13 cellular contexts compared by ENCODE assay signal in genomic region chr14:59406454-59407245, GRCh38. TPM values are rescaled to one million over a fixed set of nuclear protein-coding genes. Genes with fewer than 3 reads are reported as not detected.
DNase-seq lines count a peak whose midpoint lies in the region; ATAC-seq and TF ChIP-seq lines count a peak whose summit lies in the region.
"Had no signal": no experiment of that assay in that cellular context is flagged by ENCODE, and none has a peak within 500 bp of the region (broad histone marks: within the 10 kb centered on the region; RNA-seq: fewer than 3 reads in every experiment).

No MANE protein-coding gene starts in this region.

- 0% methylated on average over 1 of the region's 6 CpGs; no CpG with 5 or more reads in 1 of the 2 experiments for WGBS in IMR-90 (ENCODE audit: extremely low coverage in 2 of 2, insufficient read length in 1 of 2), 2 experiments

- TF ChIP-seq RAD21 in IMR-90 (IDR thresholded peaks at IDR 0.05; ENCODE audit: low read length): no peak

- peak overlapping the region; percentile 77 for H3K4me2 ChIP-seq in IMR-90 (ENCODE audit: low read depth, low read length)
- H3K4me2 ChIP-seq in skeletal muscle satellite cell (ENCODE audit: low read length): peak overlapping the region; percentile 64

- peak overlapping the region; percentile 36; the same call in 1 of the 2 replicates for H3K23ac ChIP-seq in IMR-90 (ENCODE audit: low read depth, low read length)

- H2BK5ac ChIP-seq in IMR-90 (ENCODE audit: low read depth, low read length, poor library complexity, severe bottlenecking): peak overlapping the region; percentile 89

- TF ChIP-seq POLR2A in IMR-90 (IDR thresholded peaks at IDR 0.05; ENCODE audit: low read depth, low read length): no peak

- 0 out of 3 replicates have a peak overlapping the region, but pooled peaks have one; percentile 34 for H2BK15ac ChIP-seq in IMR-90 (ENCODE audit: low read depth, low read length)

- peak overlapping the region; percentile 72 for H2AFZ ChIP-seq in IMR-90 (replicated peaks; ENCODE audit: low read length, poor library complexity)

- H3K4me1 ChIP-seq in IMR-90 (ENCODE audit: control insufficient read depth, insufficient read depth, low read length): peaks cover 8% of the 10 kb centered on the region
- peaks cover 17% of the 10 kb centered on the region for H3K4me1 ChIP-seq in skeletal muscle satellite cell (ENCODE audit: control insufficient read depth, insufficient read depth, low read length)

- peak overlapping the region; percentile 35; the same call in 1 of the 2 replicates for H3K56ac ChIP-seq in IMR-90 (ENCODE audit: extremely low read depth, insufficient read depth, low read length)

- H3K27ac ChIP-seq in IMR-90 (ENCODE audit: insufficient read depth, low read length): peak overlapping the region; percentile 43

- peak overlapping the region; percentile 15; the same call in 1 of the 2 replicates for H4K5ac ChIP-seq in IMR-90 (ENCODE audit: low read depth, low read length)

- H2BK20ac ChIP-seq in IMR-90 (ENCODE audit: low read depth, low read length): peak overlapping the region; percentile 58; the same call in 1 of the 2 replicates

- no peaks in the 10 kb centered on the region for H3K36me3 ChIP-seq in IMR-90 (ENCODE audit: control insufficient read depth, insufficient read depth, low read length)
- H3K36me3 ChIP-seq in skeletal muscle satellite cell (ENCODE audit: insufficient read depth, low read length): no peaks in the 10 kb centered on the region

- H3K9ac ChIP-seq in IMR-90 (ENCODE audit: low read depth, low read length) (no peak overlapping the region; the same call in 1 of the 2 replicates), skeletal muscle satellite cell (ENCODE audit: low read depth, low read length) (peak overlapping the region; percentile 68)

- H4K8ac ChIP-seq in IMR-90 (ENCODE audit: low read depth in 2 of 2, low read length in 2 of 2): peak overlapping the region in 1 of 2 experiments; percentile 52; a peak in 1 of 4 replicates

- no TSS peak for BruUV-seq in IMR-90 (replicated peaks; lab: Mats Ljungman, UMichigan)

- intact Hi-C loops in IMR-90 (cut with micrococcal nuclease): no loop called here

- CTCF ChIA-PET in IMR-90 (lab: Yijun Ruan, JAX): interaction anchor here (0.5 to 1.2 kb wide), 4 partner anchors 17 to 205 kb away, joined by 3 read pairs; no protein-coding TSS in a partner anchor

- peak overlapping the region; percentile 54 for H2BK120ac ChIP-seq in IMR-90 (ENCODE audit: low read depth, low read length)

- peak; percentile 59 for DNase-seq in IMR-90
- DNase-seq in cardiac fibroblast (ENCODE audit: low read depth in 2 of 2): peak; percentile 53 to 91
- DNase-seq in hepatic stellate cell (ENCODE audit: low spot score): peak; percentile 44
- DNase-seq in NCI-H1417 (lab: John Stamatoyannopoulos, UW): no peak
- no peak for DNase-seq in ACHN
- DNase-seq: activated CD4-positive, CD25-positive, alpha-beta regulatory T cell treated with anti-CD3 and anti-CD28 coated beads, Interleukin-2, amount 50 U/mL, for 72 hours; activated gamma-delta T cell; NCI-H2081; stimulated activated naive CD4-positive, alpha-beta T cell treated with Interleukin-2 at 50 U/mL for 16 hours had no signal

- H3K18ac ChIP-seq in IMR-90 (ENCODE audit: low read depth, low read length): peak overlapping the region; percentile 87

- H4K20me1 ChIP-seq in IMR-90 (ENCODE audit: insufficient read depth, low read length): no peaks in the 10 kb centered on the region; the same call in 1 of the 2 replicates

- no peak for TF ChIP-seq CTCF in IMR-90 (conservative IDR thresholded peaks at IDR 0.05; ENCODE audit: low read depth, low read length)
- TF ChIP-seq CTCF in cardiac fibroblast (IDR thresholded peaks at IDR 0.05; ENCODE audit: low read depth, low read length): no peak

- no peak overlapping the region for H2AK5ac ChIP-seq in IMR-90 (ENCODE audit: low read depth, low read length)

- dilution Hi-C loops in IMR-90 (cut with HindIII; ENCODE audit: low sequenced_read_pairs, unreplicated experiment): no loop called here

- peak overlapping the region; percentile 26; the same call in 1 of the 2 replicates for H3K4ac ChIP-seq in IMR-90 (ENCODE audit: low read depth, low read length)

- H3K9me3 ChIP-seq in IMR-90 (ENCODE audit: control insufficient read depth, insufficient read depth, low read length) (peaks cover 3% of the 10 kb centered on the region; the same call in 1 of the 2 replicates), skeletal muscle satellite cell (replicated peaks; ENCODE audit: low read length) (no peaks in the 10 kb centered on the region)

- peaks cover 2% of the 10 kb centered on the region; the same call in 1 of the 2 replicates for H3K9me1 ChIP-seq in IMR-90 (ENCODE audit: insufficient read depth, low read length)

- H3K4me3 ChIP-seq in IMR-90 (ENCODE audit: insufficient read depth, low read depth, low read length) (no peak overlapping the region), cardiac fibroblast (replicated peaks in 1 of 2; ENCODE audit: low read depth in 2 of 2, low read length in 2 of 2) (no peak overlapping the region), skeletal muscle satellite cell (ENCODE audit: low read length) (no peak overlapping the region)

- ATAC-seq in IMR-90 (ENCODE audit: low read depth) (peak; percentile 74), HG02870 (IDR thresholded peaks at IDR 0.05; ENCODE audit: unreplicated experiment) (no peak), HG03039 (IDR thresholded peaks at IDR 0.05; ENCODE audit: unreplicated experiment) (no peak)
- ATAC-seq: Panc1 had no signal

- H3K27me3 ChIP-seq in IMR-90 (ENCODE audit: control insufficient read depth, insufficient read depth, low read length) (no peaks in the 10 kb centered on the region), skeletal muscle satellite cell (ENCODE audit: control insufficient read depth, insufficient read depth, low read length) (no peaks in the 10 kb centered on the region)

- H2AK9ac ChIP-seq in IMR-90 (replicated peaks; ENCODE audit: low read depth, low read length, poor library complexity): no peak overlapping the region

- H4K91ac ChIP-seq in IMR-90 (ENCODE audit: insufficient read depth, low read depth, low read length): 0 out of 2 replicates have a peak overlapping the region, but pooled peaks have one; percentile 15

- POLR2A ChIA-PET in IMR-90 (lab: Charles Lee; ENCODE audit: unreplicated experiment): no interaction called here

- peak overlapping the region; percentile 57 for H3K14ac ChIP-seq in IMR-90 (replicated peaks; ENCODE audit: low read depth, low read length)

- no peaks in the 10 kb centered on the region for H3K79me1 ChIP-seq in IMR-90 (ENCODE audit: low read depth in 1 of 2, low read length in 2 of 2)

- in situ Hi-C loops in IMR-90 (cut with MboI; ENCODE audit: low sequenced_read_pairs) (no loop called here), ACHN (cut with HindIII; ENCODE audit: low pct_ligation_motif_present, low pct_unique_long_range_greater_than_20kb, low sequenced_read_pairs) (no loop called here)

TF ChIP-seq in IMR-90, 13 proteins besides CTCF, POLR2A, EP300 and RAD21:
- no peak for TF ChIP-seq RFX5 (IDR thresholded peaks at IDR 0.05; ENCODE audit: low read depth, low read length)
- 0 out of 2 replicates have a peak, but pooled peaks have one; percentile 21 for TF ChIP-seq MAFK (IDR thresholded peaks at IDR 0.05; ENCODE audit: low read depth, low read length)
TF ChIP-seq in IMR-90: peak in this region for 1.

RNA-seq across cellular contexts. Expression of gene GPR135, which starts 58.5 kb away (rescaled TPM):
- total RNA-seq in IMR-90 (2012; rRNA removed): 1.3 and 1.7 TPM in 2 replicates
- 1.9 and 2.4 TPM in 2 replicates for polyA plus RNA-seq in IMR-90 (2012; rRNA removed)
- 0.17 and 1.6 TPM in 2 replicates for polyA plus RNA-seq in IMR-90 (2012; cell fraction: cytosol; rRNA removed)
- 18.5 and 37.9 TPM in 2 replicates for polyA plus RNA-seq in IMR-90 (2012; cell fraction: nucleus; rRNA removed; ENCODE audit: low replicate concordance)
- 3.9 and 7.6 TPM in 2 replicates for total RNA-seq in skeletal muscle satellite cell (2012; rRNA removed)

Comparison
In these comparisons a context has a peak if more than half of its experiments do, and no peak if none do; other contexts are left out.
1. DNase-seq: peak in IMR-90 (single experiment), cardiac fibroblast (2 of 2) and hepatic stellate cell (single experiment); none in NCI-H1417 (0 of 3) and ACHN (single experiment).